Comparison of ENCODE assay signal across 8 cellular contexts in genomic region chr13:71864094-71864980, GRCh38. TPM values are rescaled to one million over a fixed set of nuclear protein-coding genes. Genes with fewer than 3 reads are reported as not detected.
DNase-seq lines count a peak whose midpoint lies in the region; ATAC-seq, FAIRE-seq and TF ChIP-seq lines count a peak whose summit lies in the region.

No MANE protein-coding gene starts in this region.

- H3K4me3 Mint-ChIP-seq in Caco-2 (ENCODE audit: unreplicated experiment) = peak overlapping the region; percentile 91
- H3K4me3 Mint-ChIP-seq in stimulated activated naive CD8-positive, alpha-beta T cell treated with anti-CD3 and anti-CD28 coated beads, Interleukin-15, Interleukin-2, amounts not matched to agents 100 ng/mL and 50 ng/mL, for 24 hours = peak overlapping the region; percentile 83

- TF ChIP-seq EP300 in K562 (IDR thresholded peaks at IDR 0.05; ENCODE audit: low read length) = no peak

- peaks cover 5% of the 10 kb centered on the region for H3K36me3 Mint-ChIP-seq in Caco-2 (ENCODE audit: insufficient read depth, unreplicated experiment)
- H3K36me3 Mint-ChIP-seq in stimulated activated naive CD8-positive, alpha-beta T cell treated with anti-CD3 and anti-CD28 coated beads, Interleukin-15, Interleukin-2, amounts not matched to agents 100 ng/mL and 50 ng/mL, for 24 hours (ENCODE audit: low read depth) = no peaks in the 10 kb centered on the region

- H3K9me3 Mint-ChIP-seq in Caco-2 (ENCODE audit: unreplicated experiment) = no peaks in the 10 kb centered on the region
- H3K9me3 Mint-ChIP-seq in stimulated activated naive CD8-positive, alpha-beta T cell treated with anti-CD3 and anti-CD28 coated beads, Interleukin-15, Interleukin-2, amounts not matched to agents 100 ng/mL and 50 ng/mL, for 24 hours = no peaks in the 10 kb centered on the region

- CTCF ChIA-PET in Caco-2 (lab: Charles Lee) (no interaction called here), K562 (lab: Yijun Ruan, JAX; ENCODE audit: low intra/inter-chr PET ratio) (no interaction called here)

- H3K27ac Mint-ChIP-seq in Caco-2 (ENCODE audit: unreplicated experiment) = no peak overlapping the region
- no peak overlapping the region for H3K27ac Mint-ChIP-seq in stimulated activated naive CD8-positive, alpha-beta T cell treated with anti-CD3 and anti-CD28 coated beads, Interleukin-15, Interleukin-2, amounts not matched to agents 100 ng/mL and 50 ng/mL, for 24 hours

- H3K27ac ChIP-seq in K562 (ENCODE audit: extremely low read depth, low read depth, low read length) (no peak overlapping the region), keratinocyte (ENCODE audit: control insufficient read depth, insufficient read depth, low read length) (no peak overlapping the region)

- FAIRE-seq in K562 (lab: Jason Lieb, UNC) (no peak), keratinocyte (lab: Jason Lieb, UNC) (no peak)

- H3K4me2 ChIP-seq in K562 (ENCODE audit: insufficient read depth, low read length) (no peak overlapping the region), keratinocyte (ENCODE audit: control insufficient read depth, extremely low read depth, insufficient read depth, low read depth, low read length) (peak overlapping the region; percentile 25)

- H3K4me3 ChIP-seq in Caco-2 (ENCODE audit: low read depth, low read length) = peak overlapping the region; percentile 47
- no peak overlapping the region for H3K4me3 ChIP-seq in K562
- peak overlapping the region in 1 of 3 experiments; percentile 9 for H3K4me3 ChIP-seq in keratinocyte (ENCODE audit: control insufficient read depth in 2 of 3, extremely low read depth in 1 of 3, insufficient read depth in 2 of 3, low read depth in 1 of 3, low read length in 3 of 3)

- H3K9ac ChIP-seq in K562 (ENCODE audit: insufficient read depth in 1 of 2, low read depth in 2 of 2, low read length in 2 of 2) (no peak overlapping the region), keratinocyte (ENCODE audit: control insufficient read depth, extremely low read depth, insufficient read depth, low read length) (no peak overlapping the region)

- H3K4me1 Mint-ChIP-seq in Caco-2 (ENCODE audit: low read depth, unreplicated experiment) = peaks cover 19% of the 10 kb centered on the region
- H3K4me1 Mint-ChIP-seq in stimulated activated naive CD8-positive, alpha-beta T cell treated with anti-CD3 and anti-CD28 coated beads, Interleukin-15, Interleukin-2, amounts not matched to agents 100 ng/mL and 50 ng/mL, for 24 hours (ENCODE audit: low read depth) = peaks cover 20% of the 10 kb centered on the region

- intact Hi-C loops in Caco-2 (cut with micrococcal nuclease; ENCODE audit: unreplicated experiment) (no loop called here), K562 (cut with micrococcal nuclease) (no loop called here)

- 12% methylated on average over 17 of the region's 39 CpGs for WGBS in K562 (ENCODE audit: insufficient coverage, low coverage, missing lambda C conversion rate)

- no peak for ATAC-seq in K562
- ATAC-seq in GM19023 (IDR thresholded peaks at IDR 0.05; ENCODE audit: unreplicated experiment) = no peak

- peaks cover 32% of the 10 kb centered on the region for H3K27me3 Mint-ChIP-seq in Caco-2 (ENCODE audit: insufficient read depth, unreplicated experiment)
- H3K27me3 Mint-ChIP-seq in stimulated activated naive CD8-positive, alpha-beta T cell treated with anti-CD3 and anti-CD28 coated beads, Interleukin-15, Interleukin-2, amounts not matched to agents 100 ng/mL and 50 ng/mL, for 24 hours = peaks cover 56% of the 10 kb centered on the region

- TF ChIP-seq CTCF in Caco-2 (IDR thresholded peaks at IDR 0.05; ENCODE audit: insufficient read depth in 1 of 2, low read depth in 1 of 2, low read length in 1 of 2, severe bottlenecking in 1 of 2, unreplicated experiment in 1 of 2) (no peak), K562 (IDR thresholded peaks at IDR 0.05 in 2 of 3, conservative IDR thresholded peaks at IDR 0.05 in 1 of 3; ENCODE audit: insufficient read depth in 2 of 3, low read depth in 1 of 3, low read length in 3 of 3) (no peak), keratinocyte (optimal IDR thresholded peaks at IDR 0.05 in 1 of 3, IDR thresholded peaks at IDR 0.05 in 1 of 3, conservative IDR thresholded peaks at IDR 0.05 in 1 of 3; ENCODE audit: extremely low read depth in 1 of 3, insufficient read depth in 2 of 3, low read length in 3 of 3) (no peak)

- no TSS peak for BruUV-seq in Caco-2 (replicated peaks; lab: Mats Ljungman, UMichigan)
- BruUV-seq in K562 (replicated peaks; lab: Mats Ljungman, UMichigan) = no TSS peak

- H3K9me1 ChIP-seq in K562 (ENCODE audit: control insufficient read depth, insufficient read depth, low read length) (no peaks in the 10 kb centered on the region), keratinocyte (ENCODE audit: control insufficient read depth, extremely low read depth, insufficient read depth, low read length) (no peaks in the 10 kb centered on the region)

- no peaks in the 10 kb centered on the region for H4K20me1 ChIP-seq in K562 (replicated peaks; ENCODE audit: control insufficient read depth, insufficient read depth, low read length)
- no peaks in the 10 kb centered on the region for H4K20me1 ChIP-seq in keratinocyte (ENCODE audit: control insufficient read depth, extremely low read depth, insufficient read depth, low read length)

- H3K36me3 ChIP-seq in Caco-2 (ENCODE audit: control insufficient read depth, insufficient read depth, low read length) (no peaks in the 10 kb centered on the region), K562 (ENCODE audit: control insufficient read depth, insufficient read depth, low read length) (no peaks in the 10 kb centered on the region), keratinocyte (ENCODE audit: control insufficient read depth in 2 of 2, extremely low read depth in 1 of 2, insufficient read depth in 2 of 2, low read length in 2 of 2) (no peaks in the 10 kb centered on the region)

- no peak for TF ChIP-seq POLR2A in K562 (conservative IDR thresholded peaks at IDR 0.05)

- no peaks in the 10 kb centered on the region; the same call in 1 of the 2 replicates for H3K4me1 ChIP-seq in Caco-2
- peaks cover 0 to 8% of the 10 kb centered on the region in 2 experiments; a peak in 2 of 5 replicates for H3K4me1 ChIP-seq in K562 (replicated peaks in 1 of 2; ENCODE audit: control insufficient read depth in 2 of 2, insufficient read depth in 2 of 2, low read length in 2 of 2)
- H3K4me1 ChIP-seq in keratinocyte (ENCODE audit: control insufficient read depth, extremely low read depth, insufficient read depth, low read length) = peaks cover 14% of the 10 kb centered on the region

- H3K79me2 ChIP-seq in K562 (ENCODE audit: control insufficient read depth, insufficient read depth, low read length) (no peaks in the 10 kb centered on the region), keratinocyte (ENCODE audit: control insufficient read depth, insufficient read depth, low read length) (no peaks in the 10 kb centered on the region)

- dilution Hi-C loops in keratinocyte (cut with MboI; ENCODE audit: extremely low pct_ligation_motif_present, low sequenced_read_pairs) = no loop called here

- no peak for TF ChIP-seq RAD21 in K562 (CRISPR knock-in tag; conservative IDR thresholded peaks at IDR 0.05 in 1 of 2, IDR thresholded peaks at IDR 0.05 in 1 of 2)

- DNase-seq in Caco-2 = peak in 1 of 2 experiments; percentile 30
- peak; percentile 63 for DNase-seq in NCI-H128 (lab: John Stamatoyannopoulos, UW; ENCODE audit: unreplicated experiment)
- peak in 1 of 4 experiments; percentile 41 for DNase-seq in K562 (ENCODE audit: extremely low read depth in 1 of 4, low spot score in 3 of 4)
- no peak for DNase-seq in keratinocyte (ENCODE audit: low read depth, low spot score)
- no peak for DNase-seq in activated effector memory CD4-positive, alpha-beta T cell treated with anti-CD3 and anti-CD28 coated beads, Interleukin-2, amount 50 U/mL, for 16 hours
- no peak for DNase-seq in NCI-H1048 (lab: John Stamatoyannopoulos, UW)

- POLR2A ChIA-PET in Caco-2 (lab: Charles Lee) (no interaction called here), K562 (lab: Yijun Ruan, JAX) (no interaction called here)

- H3K9me3 ChIP-seq in Caco-2 (no peaks in the 10 kb centered on the region), K562 (replicated peaks; ENCODE audit: control insufficient read depth, insufficient read depth, low read depth, low read length) (no peaks in the 10 kb centered on the region), keratinocyte (ENCODE audit: control insufficient read depth, low read depth, low read length) (no peaks in the 10 kb centered on the region)

- H2AFZ ChIP-seq in K562 (ENCODE audit: low read depth, low read length) (no peak overlapping the region), keratinocyte (ENCODE audit: control insufficient read depth, low read length) (no peak overlapping the region)

- in situ Hi-C loops in K562 (cut with MboI) = no loop called here

- H3K27me3 ChIP-seq in Caco-2 (replicated peaks; ENCODE audit: control insufficient read depth, insufficient read depth, low read length) (peaks cover 11% of the 10 kb centered on the region), K562 (ENCODE audit: control insufficient read depth in 2 of 2, insufficient read depth in 2 of 2, low read length in 2 of 2) (no peaks in the 10 kb centered on the region), keratinocyte (ENCODE audit: control insufficient read depth, extremely low read depth, insufficient read depth, low read length) (peaks cover 52% of the 10 kb centered on the region)

RNA-seq across cellular contexts. Expression of gene DACH1, which starts 2.7 kb away (rescaled TPM):
- total RNA-seq in Caco-2 (2022) (1.2 and 1.3 TPM in 2 replicates), K562 (2014; rRNA removed) (0.04 TPM in 1 of 2 replicates, not detected in the other), K562 (2014; rRNA removed; fragmentation: Illumina TruSeq; extraction: Trizol) (0.04 TPM in 1 of 2 replicates, not detected in the other), K562 (2015; rRNA removed; fragmentation: Illumina TruSeq; extraction: Trizol) (0.04 and 0.07 TPM in 2 replicates), K562 (2021) (0.04 and 0.13 TPM in 2 replicates)
- 0.09 TPM in 1 of 2 replicates, not detected in the other for total RNA-seq in K562 (2011; cell fraction: chromatin; rRNA removed; ENCODE audit: low replicate concordance)
- 0.13 TPM in 1 of 2 replicates, not detected in the other for total RNA-seq in K562 (2011; cell fraction: nucleolus; rRNA removed)
- total RNA-seq in K562 (2011; cell fraction: nucleoplasm; rRNA removed) = 0.08 TPM in 1 of 2 replicates, not detected in the other
- polyA plus RNA-seq in K562 (2011; rRNA removed) (0.03 and 0.06 TPM in 2 replicates), K562 (2014; fragmentation: Illumina TruSeq; extraction: Trizol) (0.04 TPM in 2 replicates), K562 (2014; fragmentation: Nextera tagmentation; extraction: Ambion mirVana) (under 1 TPM in 1 of 2 experiments, not detected in 1; 0.04 TPM), K562 (2014; rRNA removed) (0.04 and 0.05 TPM in 2 replicates), keratinocyte (not detected in 3 replicates)
- polyA plus RNA-seq in K562 (2011; cell fraction: cytosol; rRNA removed) = 0.01 TPM in 1 of 2 replicates, not detected in the other
- 0.10 TPM in 1 of 2 replicates, not detected in the other for polyA plus RNA-seq in K562 (2011; cell fraction: nucleus; rRNA removed)
- polyA plus RNA-seq in K562 (2012) = 0.10 and 0.15 TPM in 2 replicates
- polyA minus RNA-seq in K562 (2011; rRNA and poly(A)+ RNA removed) = 0.14 TPM in 1 of 2 replicates, not detected in the other
- not detected in 2 replicates for polyA minus RNA-seq in K562 (2011; cell fraction: cytosol; rRNA and poly(A)+ RNA removed)
- 0.11 and 0.27 TPM in 2 replicates for polyA minus RNA-seq in K562 (2011; cell fraction: nucleus; rRNA and poly(A)+ RNA removed)
- not detected for polyA plus RNA-seq in keratinocyte (2011; ENCODE audit: low read depth)
- not detected in 2 replicates for polyA plus RNA-seq in keratinocyte (2011; cell fraction: cytosol; rRNA removed)
- not detected in 2 replicates for polyA plus RNA-seq in keratinocyte (2011; cell fraction: nucleus; rRNA removed)
- polyA plus RNA-seq in keratinocyte (2012; ENCODE audit: low replicate concordance) = not detected in 2 replicates
- polyA minus RNA-seq in keratinocyte = not detected in 3 replicates
- polyA minus RNA-seq in keratinocyte (2011; cell fraction: cytosol; rRNA and poly(A)+ RNA removed) = not detected
- not detected in 2 replicates for polyA minus RNA-seq in keratinocyte (2011; cell fraction: nucleus; rRNA and poly(A)+ RNA removed)
